In the genomic region with DNA sequence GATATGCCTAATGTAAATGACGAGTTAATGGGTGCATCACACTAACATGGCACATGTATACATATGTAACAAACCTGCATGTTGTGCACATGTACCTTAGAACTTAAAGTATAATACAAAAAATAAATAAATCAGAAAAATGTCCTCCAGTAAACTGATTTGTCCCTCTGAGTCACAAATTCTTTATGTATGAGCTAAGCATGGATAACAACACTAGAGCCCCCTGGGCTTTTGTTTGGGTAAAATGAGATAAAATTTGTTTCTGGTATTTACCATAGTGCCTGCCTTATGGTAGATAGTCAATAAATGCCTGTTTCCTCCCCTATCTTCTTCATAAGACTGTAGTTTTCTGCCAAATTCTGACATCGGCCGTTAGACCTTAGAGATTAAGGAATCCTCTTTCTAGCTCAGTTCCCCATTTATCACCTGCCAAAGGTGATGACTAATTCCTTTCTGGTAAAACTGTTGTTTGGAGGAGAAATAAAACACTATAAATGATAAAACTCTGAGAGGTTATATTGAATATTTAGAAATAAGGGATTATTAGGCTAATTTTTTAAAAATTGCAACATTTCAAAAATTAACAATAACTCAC, we compare ENCODE assay signal across 25 cellular contexts. TPM values are rescaled to one million over a fixed set of nuclear protein-coding genes. Genes with fewer than 3 reads are reported as not detected.
"Had no signal": no experiment of that assay in that cellular context is flagged by ENCODE, and none has a peak within 500 bp of the region (broad histone marks: within the 10 kb centered on the region; RNA-seq: fewer than 3 reads in every experiment).

No MANE protein-coding gene starts in this region.

- H3K4me3 ChIP-seq: lung, sigmoid colon, smooth muscle cell, thoracic aorta had no signal

- H3K4me1 ChIP-seq: sigmoid colon had no signal

- H3K4me2 ChIP-seq: smooth muscle cell had no signal

- ATAC-seq: activated T-cell treated with anti-CD3 and anti-CD28 coated beads, Interleukin-2, amount 50 U/mL, for 72 hours; left lobe of liver; natural killer cell; T-cell; WTC11 had no signal

- H3K9me3 ChIP-seq: sigmoid colon, thoracic aorta had no signal

- H3K36me3 ChIP-seq: brain microvascular endothelial cell, sigmoid colon, thoracic aorta had no signal

- H3K27me3 ChIP-seq: brain microvascular endothelial cell, sigmoid colon had no signal

- H3K27ac ChIP-seq: brain microvascular endothelial cell, sigmoid colon, thoracic aorta had no signal

- DNase-seq: activated CD4-positive, alpha-beta T cell treated with anti-CD3 and anti-CD28 coated beads, Interleukin-2, amount 50 U/mL, for 48 hours; activated CD8-positive, alpha-beta memory T cell treated with anti-CD3 and anti-CD28 coated beads, Interleukin-2, amount 50 U/mL, for 48 hours; activated effector memory CD4-positive, alpha-beta T cell treated with Interleukin-2 at 50 U/mL for 16 hours; activated naive CD4-positive, alpha-beta T cell treated with anti-CD3 and anti-CD28 coated beads for 36 hours; activated T-cell treated with anti-CD3 and anti-CD28 coated beads, Interleukin-2, amount 50 U/mL, for 72 hours; amygdala; brain microvascular endothelial cell; caudate nucleus; dermis blood vessel endothelial cell; effector CD8-positive, alpha-beta T cell; erythroblast; foreskin melanocyte; natural killer cell; retina; sigmoid colon; stimulated activated CD4-positive, alpha-beta T cell treated with anti-CD3 and anti-CD28 coated beads, Interleukin-15, amount 100 ng/mL, for 24 hours; stimulated activated CD4-positive, alpha-beta T cell treated with anti-CD3 and anti-CD28 coated beads, Interleukin-2, amount 100 ng/mL, for 48 hours; stimulated activated naive CD4-positive, alpha-beta T cell; T-cell had no signal

RNA-seq across cellular contexts. Expression of gene LUZP2, which starts 43.6 kb away (rescaled TPM):
- total RNA-seq: activated CD8-positive, alpha-beta memory T cell treated with anti-CD3 and anti-CD28 coated beads for 36 hours; activated naive CD4-positive, alpha-beta T cell treated with anti-CD3 and anti-CD28 coated beads for 36 hours; activated T-cell treated with anti-CD3 and anti-CD28 coated beads, Interleukin-2, amount 50 U/mL, for 72 hours; dermis blood vessel endothelial cell; left lobe of liver; natural killer cell; T-cell had no signal
